26 cellular contexts compared by ENCODE assay signal in the genomic region with DNA sequence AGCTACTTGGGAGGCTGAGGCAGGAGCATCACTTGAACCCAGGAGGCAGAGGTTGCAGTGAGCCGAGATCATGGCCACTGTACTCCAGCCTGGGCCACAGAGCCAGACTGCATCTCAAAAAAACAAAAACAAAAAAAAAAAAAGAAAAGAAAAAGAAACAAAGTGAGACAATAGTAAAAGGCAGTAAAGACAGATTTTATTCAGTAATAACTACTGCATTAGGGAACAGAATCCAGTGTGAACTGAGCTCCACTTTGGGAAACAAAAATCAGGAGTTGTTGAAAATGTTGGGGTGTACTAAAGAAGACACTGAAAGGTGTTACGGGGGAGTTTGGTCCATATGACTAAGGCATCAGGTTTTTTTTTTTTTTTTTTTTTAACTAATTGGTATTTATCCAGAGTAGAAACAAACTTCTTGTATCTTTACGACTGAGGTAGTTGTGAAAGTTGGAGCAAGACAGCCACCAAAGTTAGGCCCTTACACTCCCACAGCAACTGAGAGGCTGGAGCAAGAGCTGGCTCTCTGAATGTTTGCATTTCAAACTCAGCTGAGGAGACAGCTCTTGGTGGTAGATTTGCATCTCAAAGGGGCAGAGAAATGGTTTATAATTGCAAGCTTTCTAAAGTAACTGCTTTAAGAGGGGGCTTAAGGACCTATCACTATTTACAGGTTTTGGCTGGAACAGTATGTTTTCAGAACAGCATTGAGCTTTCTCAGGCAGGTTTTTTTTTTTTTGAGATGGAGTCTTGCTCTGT.
"Had no signal": no experiment of that assay in that cellular context is flagged by ENCODE, and none has a peak within 500 bp of the region (broad histone marks: within the 10 kb centered on the region; RNA-seq: fewer than 3 reads in every experiment).

No MANE protein-coding gene starts in this region.

- H3K9ac ChIP-seq: neural progenitor cell had no signal

- H3K9me3 ChIP-seq: colonic mucosa, testis had no signal

- DNase-seq: colonic mucosa; effector CD8-positive, alpha-beta T cell; foreskin keratinocyte; heart left ventricle; hippocampal formation; kidney; left lung; mesendoderm; midbrain; naive thymus-derived CD4-positive, alpha-beta T cell; nucleus accumbens; ovary; posterior cingulate gyrus; psoas muscle; right cardiac atrium; sigmoid colon; stimulated activated CD4-positive, alpha-beta T cell treated with anti-CD3 and anti-CD28 coated beads, Interleukin-2, amount 100 ng/mL, for 24 hours; stimulated activated CD4-positive, alpha-beta T cell treated with anti-CD3 and anti-CD28 coated beads, Interleukin-4, amount 100 ng/mL, for 24 hours; stimulated activated naive CD8-positive, alpha-beta T cell treated with anti-CD3 and anti-CD28 coated beads, Interleukin-15, Interleukin-2, amounts not matched to agents 100 U/mL and 50 U/mL, for 24 hours; substantia nigra; testis; tibial artery had no signal

- H3K4me1 ChIP-seq: colonic mucosa, foreskin keratinocyte, neural progenitor cell, testis had no signal

- H3K36me3 ChIP-seq: colonic mucosa, ovary had no signal

- H2AFZ ChIP-seq: neural progenitor cell had no signal

- H3K4me2 ChIP-seq: neural progenitor cell had no signal

- H3K27me3 ChIP-seq: colonic mucosa, esophagus muscularis mucosa, foreskin keratinocyte, gastroesophageal sphincter, heart left ventricle, left lung, neural progenitor cell, ovary, sigmoid colon, testis, tibial artery had no signal

- H3K27ac ChIP-seq: colonic mucosa, esophagus muscularis mucosa, foreskin keratinocyte, gastroesophageal sphincter, heart left ventricle, left lung, neural progenitor cell, ovary, psoas muscle, sigmoid colon, testis, tibial artery had no signal

- H3K4me3 ChIP-seq: colonic mucosa, esophagus muscularis mucosa, gastroesophageal sphincter, heart left ventricle, left lung, neural progenitor cell, ovary, psoas muscle, sigmoid colon, testis, tibial artery had no signal

- ATAC-seq: foreskin keratinocyte; gastroesophageal sphincter; heart left ventricle; left lung; naive thymus-derived CD4-positive, alpha-beta T cell; psoas muscle; right cardiac atrium; stimulated activated effector memory CD8-positive, alpha-beta T cell treated with anti-CD3 and anti-CD28 coated beads, Interleukin-12 subunit alpha, Interleukin-12 subunit beta, amount 100 ng/mL, for 72 hours; stimulated activated naive CD8-positive, alpha-beta T cell treated with anti-CD3 and anti-CD28 coated beads, Interleukin-15, Interleukin-2, amounts not matched to agents 100 U/mL and 50 U/mL, for 24 hours had no signal
